25 cellular contexts compared by ENCODE assay signal in the genomic region with DNA sequence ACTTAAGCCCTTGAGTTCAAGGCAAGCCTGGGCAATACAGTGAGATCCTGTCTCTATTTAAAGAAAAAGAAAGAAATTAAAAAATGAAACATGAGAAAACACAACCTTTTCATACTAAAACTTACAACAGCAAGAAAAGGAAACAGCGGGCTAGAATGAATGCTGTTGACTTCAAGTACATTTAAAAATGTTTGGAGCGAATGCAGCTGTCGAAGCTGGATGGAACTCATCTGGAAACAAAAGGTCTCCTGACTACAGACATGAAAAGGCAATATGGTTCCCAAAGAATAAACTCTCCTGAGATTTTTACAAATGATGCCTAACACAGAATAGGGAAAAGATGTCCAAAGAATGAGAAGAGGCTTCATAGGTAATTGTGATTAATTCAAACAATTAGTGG.
"Had no signal": no experiment of that assay in that cellular context is flagged by ENCODE, and none has a peak within 500 bp of the region (broad histone marks: within the 10 kb centered on the region; RNA-seq: fewer than 3 reads in every experiment).

No MANE protein-coding gene starts in this region.

- H3K36me3 ChIP-seq: prostate gland had no signal

- ATAC-seq: esophagus mucosa; foreskin keratinocyte; gastroesophageal sphincter; heart left ventricle; left colon; naive thymus-derived CD4-positive, alpha-beta T cell; right cardiac atrium; stimulated activated naive B cell treated with anti-CD40 and anti-IgM and Interleukin-4, amounts not matched to agents 10 μg/mL and 1 μg/mL and 100 μg/mL, for 72 hours had no signal

- H3K4me3 ChIP-seq: gastroesophageal sphincter, heart left ventricle, prostate gland, thoracic aorta, tibial nerve, upper lobe of left lung had no signal

- H3K27ac ChIP-seq: epithelial cell of prostate, foreskin keratinocyte, gastroesophageal sphincter, heart left ventricle, prostate gland, thoracic aorta, tibial nerve, upper lobe of left lung had no signal

- DNase-seq: effector CD8-positive, alpha-beta T cell; endodermal cell; foreskin keratinocyte; heart left ventricle; hippocampal formation; immature natural killer cell; islet precursor cell; left colon; mesendoderm; midbrain; naive thymus-derived CD4-positive, alpha-beta T cell; nephron progenitor cell; nucleus accumbens; right cardiac atrium; small intestine; stimulated activated CD4-positive, alpha-beta T cell treated with anti-CD3 and anti-CD28 coated beads, Interleukin-15, amount 100 ng/mL, for 24 hours; stimulated activated CD4-positive, alpha-beta T cell treated with anti-CD3 and anti-CD28 coated beads, Interleukin-2, amount 100 ng/mL, for 48 hours; stimulated activated naive B cell treated with anti-CD40 and anti-IgM and Interleukin-4, amounts not matched to agents 10 μg/mL and 1 μg/mL and 100 μg/mL, for 72 hours; upper lobe of left lung had no signal

- H3K9me3 ChIP-seq: gastroesophageal sphincter, heart left ventricle, prostate gland, thoracic aorta, tibial nerve, upper lobe of left lung had no signal

- H3K27me3 ChIP-seq: foreskin keratinocyte, gastroesophageal sphincter, heart left ventricle, tibial nerve, upper lobe of left lung had no signal

- H3K4me1 ChIP-seq: foreskin keratinocyte, gastroesophageal sphincter, heart left ventricle, prostate gland, tibial nerve, upper lobe of left lung had no signal
